8 cellular contexts compared by ENCODE assay signal in genomic region chr3:136818191-136818850, GRCh38. TPM values are rescaled to one million over a fixed set of nuclear protein-coding genes. Genes with fewer than 3 reads are reported as not detected.
DNase-seq lines count a peak whose midpoint lies in the region; ATAC-seq and TF ChIP-seq lines count a peak whose summit lies in the region.

No MANE protein-coding gene starts in this region.

- H3K27ac ChIP-seq in AG04450 (ENCODE audit: low read depth, low read length), result peak overlapping the region; percentile 96

- H3K9me3 ChIP-seq in AG04450 (ENCODE audit: control insufficient read depth, insufficient read depth, low read length), result no peaks in the 10 kb centered on the region; the same call in 1 of the 2 replicates

- ATAC-seq in GM19463 (IDR thresholded peaks at IDR 0.05; ENCODE audit: unreplicated experiment), result peak; percentile 47
- ATAC-seq in omental fat pad (ENCODE audit: low FRiP score), result peak; percentile 87
- no peak for ATAC-seq in HG02970 (IDR thresholded peaks at IDR 0.05; ENCODE audit: low FRiP score, unreplicated experiment)

- TF ChIP-seq CTCF in AG04450 (IDR thresholded peaks at IDR 0.05; ENCODE audit: low read depth, low read length) (no peak), omental fat pad (IDR thresholded peaks at IDR 0.05) (no peak)

- peak; percentile 59 for DNase-seq in AG04450 (ENCODE audit: low read depth, low spot score)
- peak; percentile 45 to 46 for DNase-seq in NCI-H526 (lab: John Stamatoyannopoulos, UW)
- DNase-seq in activated T-helper 9 cell treated with anti-CD3 and anti-CD28 coated beads, Interleukin-2, amount 50 U/mL, for 16 hours (ENCODE audit: low read depth), result peak; percentile 2
- peak; percentile 85 for DNase-seq in glomerular visceral epithelial cell (ENCODE audit: extremely low spot score)
- peak; percentile 31 for DNase-seq in omental fat pad (ENCODE audit: low spot score)
- no peak for DNase-seq in NCI-H345 (lab: John Stamatoyannopoulos, UW)

- H3K4me3 ChIP-seq in AG04450 (ENCODE audit: low read depth, low read length), result peak overlapping the region; percentile 80

- H3K27me3 ChIP-seq in AG04450 (ENCODE audit: control insufficient read depth, insufficient read depth, low read length), result no peaks in the 10 kb centered on the region

- CTCF ChIA-PET in AG04450 (lab: Charles Lee), result interaction anchor here (0.9 kb wide), 1 partner anchor 196 kb away, joined by 3 read pairs; no protein-coding TSS in a partner anchor

- POLR2A ChIA-PET in AG04450 (lab: Yijun Ruan, JAX), result interaction anchor here (0.9 to 1.0 kb wide), 2 partner anchors 31 to 66 kb away, joined by 3 to 4 read pairs; partner anchors contain the start of gene STAG1

RNA-seq across cellular contexts. Expression of gene SLC35G2, which starts 0.6 kb away (rescaled TPM):
- 13.3 and 18.1 TPM in 2 replicates for polyA plus RNA-seq in AG04450 (2011; rRNA removed)
- polyA minus RNA-seq in AG04450 (2011; rRNA and poly(A)+ RNA removed), result 5.2 and 9.3 TPM in 2 replicates
- total RNA-seq in omental fat pad, result 10 to 100 TPM in 3 of 4 donors, 1 to 10 TPM in 1; 9.1 to 27.8 (median 11.6) TPM

RNA-seq across cellular contexts. Expression of gene NCK1, which starts 43.7 kb away (rescaled TPM):
- 44.0 and 67.7 TPM in 2 replicates for polyA plus RNA-seq in AG04450 (2011; rRNA removed)
- polyA minus RNA-seq in AG04450 (2011; rRNA and poly(A)+ RNA removed), result 23.9 and 46.1 TPM in 2 replicates
- 10 to 100 TPM; 34.9 to 57.7 (median 50.8) TPM for total RNA-seq in omental fat pad
